In the genomic region with DNA sequence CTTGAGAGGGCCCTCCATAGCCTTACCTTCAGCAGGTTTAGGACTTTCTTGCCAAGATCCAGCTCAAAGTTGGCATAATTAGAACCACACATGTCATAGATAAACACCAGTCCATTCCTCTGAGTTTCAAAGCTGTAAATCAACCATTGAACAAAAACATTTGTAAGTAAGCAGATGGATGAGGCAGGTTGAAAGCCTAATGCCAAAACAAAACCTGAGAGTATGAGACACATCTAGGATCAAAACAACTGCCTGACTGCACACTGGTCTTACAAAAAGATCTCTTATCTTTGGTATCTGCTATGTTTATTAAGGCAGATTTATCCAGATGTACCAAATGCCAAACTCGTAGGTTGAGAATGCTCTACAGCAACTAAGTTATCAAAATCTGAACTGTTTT, we compare ENCODE assay signal across 17 cellular contexts.
"Had no signal": no experiment of that assay in that cellular context is flagged by ENCODE, and none has a peak within 500 bp of the region (broad histone marks: within the 10 kb centered on the region; RNA-seq: fewer than 3 reads in every experiment).

No MANE protein-coding gene starts in this region.

- H3K4me1 Mint-ChIP-seq: activated CD4-positive, alpha-beta T cell treated with anti-CD3 and anti-CD28 coated beads for 36 hours; activated naive CD8-positive, alpha-beta T cell treated with anti-CD3 and anti-CD28 coated beads, Interleukin-2, amount 10 ng/mL, durations not matched to agents 7 days and 5 days; stimulated activated memory B cell treated with anti-CD40 and anti-IgM and Interleukin-4, amounts not matched to agents 10 μg/mL and 1 μg/mL and 100 μg/mL, for 72 hours had no signal

- FAIRE-seq: kidney, urothelium cell line had no signal

- DNase-seq: activated CD4-positive, alpha-beta memory T cell treated with anti-CD3 and anti-CD28 coated beads for 36 hours; activated CD4-positive, alpha-beta T cell treated with anti-CD3 and anti-CD28 coated beads for 36 hours; activated gamma-delta T cell treated with Interleukin-2 at 50 U/mL for 16 hours; activated naive CD8-positive, alpha-beta T cell treated with anti-CD3 and anti-CD28 coated beads, Interleukin-2, amount 10 ng/mL, durations not matched to agents 7 days and 5 days; activated T-cell treated with anti-CD3 and anti-CD28 coated beads, Interleukin-2, amount 50 U/mL, for 48 hours; effector CD8-positive, alpha-beta T cell; kidney; left lung; naive thymus-derived CD4-positive, alpha-beta T cell; retina; stimulated activated CD4-positive, alpha-beta T cell treated with anti-CD3 and anti-CD28 coated beads, Interleukin-2, amount 100 ng/mL, for 48 hours had no signal

- ATAC-seq: activated CD4-positive, alpha-beta T cell treated with anti-CD3 and anti-CD28 coated beads for 36 hours; naive thymus-derived CD4-positive, alpha-beta T cell; stimulated activated memory B cell treated with anti-CD40 and anti-IgM and Interleukin-4, amounts not matched to agents 10 μg/mL and 1 μg/mL and 100 μg/mL, for 72 hours had no signal

- H3K27ac Mint-ChIP-seq: activated CD4-positive, alpha-beta memory T cell treated with anti-CD3 and anti-CD28 coated beads for 36 hours; activated CD4-positive, alpha-beta T cell treated with anti-CD3 and anti-CD28 coated beads for 36 hours; activated naive CD8-positive, alpha-beta T cell treated with anti-CD3 and anti-CD28 coated beads, Interleukin-2, amount 10 ng/mL, durations not matched to agents 7 days and 5 days; stimulated activated memory B cell treated with anti-CD40 and anti-IgM and Interleukin-4, amounts not matched to agents 10 μg/mL and 1 μg/mL and 100 μg/mL, for 72 hours had no signal

- H3K27me3 ChIP-seq: left lung, neutrophil, tibial artery had no signal

- H3K9me3 ChIP-seq: left lung, mucosa of descending colon, neutrophil, tibial artery had no signal

- H3K9me3 Mint-ChIP-seq: activated CD4-positive, alpha-beta memory T cell treated with anti-CD3 and anti-CD28 coated beads for 36 hours; activated naive CD8-positive, alpha-beta T cell treated with anti-CD3 and anti-CD28 coated beads, Interleukin-2, amount 10 ng/mL, durations not matched to agents 7 days and 5 days; stimulated activated memory B cell treated with anti-CD40 and anti-IgM and Interleukin-4, amounts not matched to agents 10 μg/mL and 1 μg/mL and 100 μg/mL, for 72 hours had no signal

- H3K27me3 Mint-ChIP-seq: activated CD4-positive, alpha-beta memory T cell treated with anti-CD3 and anti-CD28 coated beads for 36 hours; activated CD4-positive, alpha-beta T cell treated with anti-CD3 and anti-CD28 coated beads for 36 hours; activated naive CD8-positive, alpha-beta T cell treated with anti-CD3 and anti-CD28 coated beads, Interleukin-2, amount 10 ng/mL, durations not matched to agents 7 days and 5 days; naive thymus-derived CD4-positive, alpha-beta T cell; stimulated activated memory B cell treated with anti-CD40 and anti-IgM and Interleukin-4, amounts not matched to agents 10 μg/mL and 1 μg/mL and 100 μg/mL, for 72 hours had no signal

- H3K4me1 ChIP-seq: left lung, tibial artery had no signal

- H3K27ac ChIP-seq: epithelial cell of prostate, left lung, neutrophil had no signal

- H3K4me3 ChIP-seq: left lung, mucosa of descending colon, tibial artery had no signal

- H3K4me3 Mint-ChIP-seq: activated CD4-positive, alpha-beta memory T cell treated with anti-CD3 and anti-CD28 coated beads for 36 hours; activated CD4-positive, alpha-beta T cell treated with anti-CD3 and anti-CD28 coated beads for 36 hours; activated naive CD8-positive, alpha-beta T cell treated with anti-CD3 and anti-CD28 coated beads, Interleukin-2, amount 10 ng/mL, durations not matched to agents 7 days and 5 days; naive thymus-derived CD4-positive, alpha-beta T cell; stimulated activated memory B cell treated with anti-CD40 and anti-IgM and Interleukin-4, amounts not matched to agents 10 μg/mL and 1 μg/mL and 100 μg/mL, for 72 hours had no signal
